20 cellular contexts compared by ENCODE assay signal in the genomic region with DNA sequence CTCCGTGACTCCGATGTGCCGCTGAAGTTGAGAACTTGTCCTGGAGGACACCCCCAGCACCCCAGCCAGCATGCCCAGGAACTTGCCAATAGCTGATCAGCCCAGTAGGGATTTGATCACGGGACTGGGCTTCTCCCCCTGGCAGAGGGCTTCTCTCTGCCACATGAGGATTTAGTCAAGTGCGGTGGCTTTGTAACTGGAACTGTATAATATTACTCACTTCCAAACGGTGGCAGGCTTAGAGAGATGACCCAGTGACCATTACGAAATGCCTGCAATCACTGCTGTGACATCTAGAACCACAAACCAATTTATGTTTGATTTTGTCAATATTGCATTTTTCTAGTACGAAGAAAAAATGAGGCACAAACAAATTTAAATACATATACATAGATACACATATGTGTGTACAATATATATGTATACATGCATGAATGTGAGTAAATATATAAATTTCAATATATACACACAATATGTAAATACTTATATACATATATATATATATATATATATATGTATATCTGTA.
"Had no signal": no experiment of that assay in that cellular context is flagged by ENCODE, and none has a peak within 500 bp of the region (broad histone marks: within the 10 kb centered on the region; RNA-seq: fewer than 3 reads in every experiment).

No MANE protein-coding gene starts in this region.

- H3K4me3 Mint-ChIP-seq: activated CD4-positive, alpha-beta T cell treated with anti-CD3 and anti-CD28 coated beads, Interleukin-2, amount 10 ng/mL, durations not matched to agents 7 days and 5 days; activated CD8-positive, alpha-beta T cell treated with anti-CD3 and anti-CD28 coated beads, Interleukin-2, amount 10 ng/mL, durations not matched to agents 7 days and 5 days; activated T-cell treated with anti-CD3 and anti-CD28 coated beads, Interleukin-2, amount 50 U/mL, for 24 hours; natural killer cell treated with Interleukin-12 subunit alpha and Interleukin-12 subunit beta and Interleukin-15 and Interleukin-18, amount 100 ng/mL, for 72 hours; T-cell had no signal

- H2AFZ ChIP-seq: parathyroid adenoma had no signal

- H3K27me3 Mint-ChIP-seq: activated T-cell treated with anti-CD3 and anti-CD28 coated beads, Interleukin-2, amount 50 U/mL, for 24 hours had no signal

- H3K4me1 Mint-ChIP-seq: activated CD4-positive, alpha-beta T cell treated with anti-CD3 and anti-CD28 coated beads, Interleukin-2, amount 10 ng/mL, durations not matched to agents 7 days and 5 days; T-cell had no signal

- H3K79me2 ChIP-seq: parathyroid adenoma had no signal

- DNase-seq: activated CD4-positive, alpha-beta T cell treated with anti-CD3 and anti-CD28 coated beads, Interleukin-2, amount 10 ng/mL, durations not matched to agents 7 days and 5 days; activated CD8-positive, alpha-beta T cell treated with anti-CD3 and anti-CD28 coated beads, Interleukin-2, amount 10 ng/mL, durations not matched to agents 7 days and 5 days; activated naive CD4-positive, alpha-beta T cell treated with anti-CD3 and anti-CD28 coated beads, Interleukin-2, amount 50 U/mL, for 16 hours; activated T-cell treated with anti-CD3 and anti-CD28 coated beads, Interleukin-2, amount 50 U/mL, for 24 hours; brain microvascular endothelial cell; central memory CD4-positive, alpha-beta T cell; lower lobe of right lung; stimulated activated CD4-positive, alpha-beta T cell treated with anti-CD3 and anti-CD28 coated beads, Interleukin-12 subunit alpha, Interleukin-12 subunit beta, amount 100 ng/mL, for 4 hours; stimulated activated CD4-positive, alpha-beta T cell treated with anti-CD3 and anti-CD28 coated beads, Interleukin-1b, Interleukin-23, amount 100 ng/mL, for 48 hours; stimulated activated CD8-positive, alpha-beta memory T cell treated with anti-CD3 and anti-CD28 coated beads, Interleukin-4, amount 100 ng/mL, for 48 hours; stimulated activated naive CD4-positive, alpha-beta T cell; T-cell; uterus had no signal

- H3K4me3 ChIP-seq: gastroesophageal sphincter, heart left ventricle, lower lobe of right lung, tibial nerve, uterus had no signal

- H3K36me3 ChIP-seq: brain microvascular endothelial cell, gastroesophageal sphincter, heart left ventricle, lower lobe of right lung, neutrophil, tibial nerve, uterus had no signal

- H3K36me3 Mint-ChIP-seq: natural killer cell treated with Interleukin-12 subunit alpha and Interleukin-12 subunit beta and Interleukin-15 and Interleukin-18, amount 100 ng/mL, for 72 hours; T-cell had no signal

- H3K9me3 ChIP-seq: gastroesophageal sphincter, heart left ventricle, lower lobe of right lung, neutrophil, tibial nerve, uterus had no signal

- H3K27me3 ChIP-seq: gastroesophageal sphincter, heart left ventricle, neutrophil, tibial nerve, uterus had no signal

- H3K27ac ChIP-seq: brain microvascular endothelial cell, gastroesophageal sphincter, lower lobe of right lung, neutrophil, parathyroid adenoma, uterus had no signal

- H3K4me1 ChIP-seq: lower lobe of right lung, parathyroid adenoma, uterus had no signal

- H3K27ac Mint-ChIP-seq: activated CD4-positive, alpha-beta T cell treated with anti-CD3 and anti-CD28 coated beads, Interleukin-2, amount 10 ng/mL, durations not matched to agents 7 days and 5 days; activated CD8-positive, alpha-beta T cell treated with anti-CD3 and anti-CD28 coated beads, Interleukin-2, amount 10 ng/mL, durations not matched to agents 7 days and 5 days; activated T-cell treated with anti-CD3 and anti-CD28 coated beads, Interleukin-2, amount 50 U/mL, for 24 hours; activated T-helper 2 cell treated with anti-CD3 and anti-CD28 coated beads, Interferon-gamma antibody, Interleukin-2, Interleukin-4, amounts not matched to agents 10 μg/mL and 5 μg/mL and 100 μg/mL, durations not matched to agents 14 hours and 24 hours and 36 hours; natural killer cell treated with Interleukin-12 subunit alpha and Interleukin-12 subunit beta and Interleukin-15 and Interleukin-18, amount 100 ng/mL, for 72 hours; T-cell had no signal

- ATAC-seq: activated CD8-positive, alpha-beta T cell treated with anti-CD3 and anti-CD28 coated beads, Interleukin-2, amount 10 ng/mL, durations not matched to agents 7 days and 5 days; gastroesophageal sphincter; lower lobe of right lung; natural killer cell treated with Interleukin-12 subunit alpha and Interleukin-12 subunit beta and Interleukin-15 and Interleukin-18, amount 100 ng/mL, for 72 hours; T-cell had no signal

- H3K9me3 Mint-ChIP-seq: activated CD4-positive, alpha-beta T cell treated with anti-CD3 and anti-CD28 coated beads, Interleukin-2, amount 10 ng/mL, durations not matched to agents 7 days and 5 days; activated T-cell treated with anti-CD3 and anti-CD28 coated beads, Interleukin-2, amount 50 U/mL, for 24 hours; activated T-helper 2 cell treated with anti-CD3 and anti-CD28 coated beads, Interferon-gamma antibody, Interleukin-2, Interleukin-4, amounts not matched to agents 10 μg/mL and 5 μg/mL and 100 μg/mL, durations not matched to agents 14 hours and 24 hours and 36 hours; natural killer cell treated with Interleukin-12 subunit alpha and Interleukin-12 subunit beta and Interleukin-15 and Interleukin-18, amount 100 ng/mL, for 72 hours; T-cell had no signal
